In genomic region chr3:170961616-170962400, GRCh38 we compare ENCODE assay signal across 8 cellular contexts. TPM values are rescaled to one million over a fixed set of nuclear protein-coding genes. Genes with fewer than 3 reads are reported as not detected.
DNase-seq lines count a peak whose midpoint lies in the region; ATAC-seq, FAIRE-seq and TF ChIP-seq lines count a peak whose summit lies in the region.

No MANE protein-coding gene starts in this region.

- no peak overlapping the region for H3K4me3 ChIP-seq in retinal pigment epithelial cell (ENCODE audit: low read length)

- H3K4me3 Mint-ChIP-seq in Calu3 (ENCODE audit: low read depth, unreplicated experiment), result no peak overlapping the region
- no peak overlapping the region for H3K4me3 Mint-ChIP-seq in activated CD4-positive, alpha-beta memory T cell treated with anti-CD3 and anti-CD28 coated beads, Interleukin-2, amount 10 ng/mL, durations not matched to agents 7 days and 5 days

- TF ChIP-seq CTCF in Calu3 (IDR thresholded peaks at IDR 0.05; ENCODE audit: unreplicated experiment) (peak; percentile 84), retinal pigment epithelial cell (conservative IDR thresholded peaks at IDR 0.05; ENCODE audit: low read depth, low read length) (peak; percentile 53)

- no TSS peak for BruUV-seq in Calu3 (replicated peaks; lab: Mats Ljungman, UMichigan)

- H3K36me3 Mint-ChIP-seq in Calu3 (ENCODE audit: insufficient read depth, unreplicated experiment), result no peaks in the 10 kb centered on the region
- H3K36me3 Mint-ChIP-seq in activated CD4-positive, alpha-beta memory T cell treated with anti-CD3 and anti-CD28 coated beads, Interleukin-2, amount 10 ng/mL, durations not matched to agents 7 days and 5 days (ENCODE audit: low read depth), result no peaks in the 10 kb centered on the region

- peak overlapping the region; percentile 8 for H3K27ac Mint-ChIP-seq in Calu3 (ENCODE audit: unreplicated experiment)
- H3K27ac Mint-ChIP-seq in activated CD4-positive, alpha-beta memory T cell treated with anti-CD3 and anti-CD28 coated beads, Interleukin-2, amount 10 ng/mL, durations not matched to agents 7 days and 5 days, result no peak overlapping the region

- no peaks in the 10 kb centered on the region for H3K9me3 Mint-ChIP-seq in Calu3 (ENCODE audit: low read depth, unreplicated experiment)
- H3K9me3 Mint-ChIP-seq in activated CD4-positive, alpha-beta memory T cell treated with anti-CD3 and anti-CD28 coated beads, Interleukin-2, amount 10 ng/mL, durations not matched to agents 7 days and 5 days, result no peaks in the 10 kb centered on the region

- DNase-seq in Calu3 (peak; percentile 50), HTR-8/SVneo (ENCODE audit: insufficient read length, low spot score) (peak; percentile 35), foreskin melanocyte (peak; percentile 49), retinal pigment epithelial cell (ENCODE audit: low read depth) (no peak)
- no peak for DNase-seq in activated CD4-positive, alpha-beta memory T cell treated with anti-CD3 and anti-CD28 coated beads, Interleukin-2, amount 10 ng/mL, durations not matched to agents 7 days and 5 days

- no peak for FAIRE-seq in HTR-8/SVneo (lab: Jason Lieb, UNC)

- no peaks in the 10 kb centered on the region for H3K27me3 Mint-ChIP-seq in Calu3 (ENCODE audit: unreplicated experiment)
- peaks cover under 1% of the 10 kb centered on the region for H3K27me3 Mint-ChIP-seq in activated CD4-positive, alpha-beta memory T cell treated with anti-CD3 and anti-CD28 coated beads, Interleukin-2, amount 10 ng/mL, durations not matched to agents 7 days and 5 days

- CTCF ChIA-PET in Calu3 (lab: Charles Lee), result interaction anchor here (0.6 to 1.8 kb wide), 34 partner anchors 9 to 811 kb away, joined by 3 to 23 read pairs (median 4); partner anchors contain the start of genes SLC2A2 and TNIK
- CTCF ChIA-PET in activated CD4-positive, alpha-beta memory T cell treated with anti-CD3 and anti-CD28 coated beads, Interleukin-2, amount 10 ng/mL, durations not matched to agents 7 days and 5 days (lab: Charles Lee), result interaction anchor here (0.8 to 1.6 kb wide), 6 partner anchors 15 to 1379 kb away, joined by 3 to 18 read pairs (median 4); no protein-coding TSS in a partner anchor

- ATAC-seq in SK-N-SH treated with all-trans-retinoic acid at 6 μM for 48 hours (peak; percentile 85), GM18498 (IDR thresholded peaks at IDR 0.05; ENCODE audit: unreplicated experiment) (no peak), HG02981 (IDR thresholded peaks at IDR 0.05; ENCODE audit: unreplicated experiment) (no peak)

- peaks cover 27% of the 10 kb centered on the region for H3K4me1 Mint-ChIP-seq in Calu3 (ENCODE audit: low read depth, unreplicated experiment)
- no peaks in the 10 kb centered on the region for H3K4me1 Mint-ChIP-seq in activated CD4-positive, alpha-beta memory T cell treated with anti-CD3 and anti-CD28 coated beads, Interleukin-2, amount 10 ng/mL, durations not matched to agents 7 days and 5 days

- POLR2A ChIA-PET in activated CD4-positive, alpha-beta memory T cell treated with anti-CD3 and anti-CD28 coated beads, Interleukin-2, amount 10 ng/mL, durations not matched to agents 7 days and 5 days (lab: Charles Lee), result no interaction called here

- intact Hi-C loops in Calu3 (cut with micrococcal nuclease; ENCODE audit: unreplicated experiment), result loop anchor here (1.0 to 10.0 kb wide), 9 partner anchors 40 to 873 kb away; no protein-coding TSS in a partner anchor

TF ChIP-seq in SK-N-SH treated with all-trans-retinoic acid at 6 μM for 48 hours, 23 proteins besides CTCF, POLR2A, EP300 and RAD21:
- TF ChIP-seq POU6F1 (CRISPR knock-in tag; IDR thresholded peaks at IDR 0.05; ENCODE audit: borderline replicate concordance, low read depth) (no peak), ZFP30 (CRISPR knock-in tag; IDR thresholded peaks at IDR 0.05) (no peak), ZNF70 (CRISPR knock-in tag; IDR thresholded peaks at IDR 0.05) (no peak), ZNF8 (CRISPR knock-in tag; IDR thresholded peaks at IDR 0.05) (no peak), ISL1 (CRISPR knock-in tag; IDR thresholded peaks at IDR 0.05) (no peak), TCF4 (CRISPR knock-in tag; IDR thresholded peaks at IDR 0.05; ENCODE audit: borderline replicate concordance) (no peak), OSR1 (CRISPR knock-in tag; IDR thresholded peaks at IDR 0.05) (no peak), CREB5 (CRISPR knock-in tag; IDR thresholded peaks at IDR 0.05; ENCODE audit: low read depth) (no peak), PPARA (CRISPR knock-in tag; IDR thresholded peaks at IDR 0.05; ENCODE audit: borderline replicate concordance) (no peak), RARB (CRISPR knock-in tag; IDR thresholded peaks at IDR 0.05) (no peak), CSRNP3 (CRISPR knock-in tag; IDR thresholded peaks at IDR 0.05) (no peak), ARNTL (CRISPR knock-in tag; IDR thresholded peaks at IDR 0.05; ENCODE audit: borderline replicate concordance, low read depth) (no peak), CSDC2 (CRISPR knock-in tag; IDR thresholded peaks at IDR 0.05) (no peak)
TF ChIP-seq in SK-N-SH treated with all-trans-retinoic acid at 6 μM for 48 hours: peak in this region for 0.

RNA-seq across cellular contexts. Expression of gene EIF5A2, which starts 53.4 kb away (rescaled TPM):
- total RNA-seq in Calu3 (2022), result 9.4 and 10.4 TPM in 2 replicates
- 10 to 100 TPM; 13.0 to 15.5 TPM for total RNA-seq in activated CD4-positive, alpha-beta memory T cell treated with anti-CD3 and anti-CD28 coated beads, Interleukin-2, amount 10 ng/mL, durations not matched to agents 7 days and 5 days

Comparison
In these comparisons a context has a peak if more than half of its experiments do, and no peak if none do; other contexts are left out.
1. DNase-seq: peak in Calu3 (single experiment), HTR-8/SVneo (single experiment) and foreskin melanocyte (single experiment); none in retinal pigment epithelial cell (single experiment) and activated CD4-positive, alpha-beta memory T cell treated with anti-CD3 and anti-CD28 coated beads, Interleukin-2, amount 10 ng/mL, durations not matched to agents 7 days and 5 days (single experiment).